9 cellular contexts compared by ENCODE assay signal in the genomic region with DNA sequence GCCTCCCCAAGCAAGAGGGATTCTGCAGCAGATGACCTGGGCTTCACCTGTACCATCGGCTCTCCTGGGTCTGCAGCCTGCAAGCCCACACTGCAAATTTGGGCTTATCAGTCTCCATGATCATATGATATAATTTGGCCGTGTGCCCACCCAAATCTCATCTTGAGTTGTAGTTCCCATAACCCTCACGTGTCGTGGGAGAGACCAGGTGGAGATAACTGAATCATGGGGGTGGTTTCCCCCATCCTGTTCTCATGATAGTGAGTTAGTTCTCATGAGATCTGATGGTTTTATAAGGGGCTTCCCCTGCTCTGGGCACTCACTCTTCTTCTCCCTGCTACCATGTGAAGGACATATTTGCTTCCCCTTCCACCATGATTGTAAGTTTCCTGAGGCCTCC. TPM values are rescaled to one million over a fixed set of nuclear protein-coding genes. Genes with fewer than 3 reads are reported as not detected.
A peak's percentile ranks its signal among the peaks of the same experiment; 100 is the strongest.
DNase-seq lines count a peak whose midpoint lies in the region; ATAC-seq, FAIRE-seq and TF ChIP-seq lines count a peak whose summit lies in the region.
"Not testable (repeated sequence)": the region's sequence is repeated elsewhere in the genome, so short reads cannot be mapped to it uniquely, and the experiment has no call there.
"Had no signal": no experiment of that assay in that cellular context is flagged by ENCODE, and none has a peak within 500 bp of the region (broad histone marks: within the 10 kb centered on the region; RNA-seq: fewer than 3 reads in every experiment).

No MANE protein-coding gene starts in this region.

- H3K27ac Mint-ChIP-seq in T-cell, result peak overlapping the region; percentile 68 to 83
- peak overlapping the region; percentile 44 for H3K27ac Mint-ChIP-seq in activated CD8-positive, alpha-beta memory T cell treated with anti-CD3 and anti-CD28 coated beads, Interleukin-2, amount 10 ng/mL, durations not matched to agents 7 days and 5 days
- H3K27ac Mint-ChIP-seq in activated T-helper 2 cell treated with anti-CD3 and anti-CD28 coated beads, Interferon-gamma antibody, Interleukin-2, Interleukin-4, amounts not matched to agents 10 μg/mL and 5 μg/mL and 100 μg/mL, durations not matched to agents 14 hours and 24 hours and 36 hours, result peak overlapping the region; percentile 46
- H3K27ac Mint-ChIP-seq in activated naive CD8-positive, alpha-beta T cell treated with anti-CD3 and anti-CD28 coated beads, Interleukin-2, amount 10 ng/mL, durations not matched to agents 7 days and 5 days, result peak overlapping the region; percentile 57
- not testable (repeated sequence) for H3K27ac Mint-ChIP-seq in natural killer cell treated with Interleukin-12 subunit alpha and Interleukin-12 subunit beta and Interleukin-15 and Interleukin-18, amount 100 ng/mL, for 72 hours
- peak overlapping the region; percentile 31 for H3K27ac Mint-ChIP-seq in stimulated activated naive B cell treated with anti-CD40 and anti-IgM and Interleukin-4, amounts not matched to agents 10 μg/mL and 1 μg/mL and 100 μg/mL, for 72 hours

- CTCF ChIA-PET in T-cell (lab: Charles Lee); activated CD8-positive, alpha-beta memory T cell treated with anti-CD3 and anti-CD28 coated beads, Interleukin-2, amount 10 ng/mL, durations not matched to agents 7 days and 5 days (lab: Charles Lee): not testable (repeated sequence)

- peak overlapping the region in 1 of 3 donors; percentile 30 for H3K4me3 Mint-ChIP-seq in T-cell
- H3K4me3 Mint-ChIP-seq in activated CD8-positive, alpha-beta memory T cell treated with anti-CD3 and anti-CD28 coated beads, Interleukin-2, amount 10 ng/mL, durations not matched to agents 7 days and 5 days; activated T-helper 2 cell treated with anti-CD3 and anti-CD28 coated beads, Interferon-gamma antibody, Interleukin-2, Interleukin-4, amounts not matched to agents 10 μg/mL and 5 μg/mL and 100 μg/mL, durations not matched to agents 14 hours and 24 hours and 36 hours (ENCODE audit: low read depth); activated naive CD8-positive, alpha-beta T cell treated with anti-CD3 and anti-CD28 coated beads, Interleukin-2, amount 10 ng/mL, durations not matched to agents 7 days and 5 days; stimulated activated naive B cell treated with anti-CD40 and anti-IgM and Interleukin-4, amounts not matched to agents 10 μg/mL and 1 μg/mL and 100 μg/mL, for 72 hours: not testable (repeated sequence)
- H3K4me3 Mint-ChIP-seq in natural killer cell treated with Interleukin-12 subunit alpha and Interleukin-12 subunit beta and Interleukin-15 and Interleukin-18, amount 100 ng/mL, for 72 hours, result peak overlapping the region; percentile 69

- FAIRE-seq in D721Med (lab: Jason Lieb, UNC), result peak; percentile 11

- not testable (repeated sequence) for H3K27me3 Mint-ChIP-seq in T-cell; activated CD8-positive, alpha-beta memory T cell treated with anti-CD3 and anti-CD28 coated beads, Interleukin-2, amount 10 ng/mL, durations not matched to agents 7 days and 5 days; activated T-helper 2 cell treated with anti-CD3 and anti-CD28 coated beads, Interferon-gamma antibody, Interleukin-2, Interleukin-4, amounts not matched to agents 10 μg/mL and 5 μg/mL and 100 μg/mL, durations not matched to agents 14 hours and 24 hours and 36 hours (ENCODE audit: low read depth); activated naive CD8-positive, alpha-beta T cell treated with anti-CD3 and anti-CD28 coated beads, Interleukin-2, amount 10 ng/mL, durations not matched to agents 7 days and 5 days; natural killer cell treated with Interleukin-12 subunit alpha and Interleukin-12 subunit beta and Interleukin-15 and Interleukin-18, amount 100 ng/mL, for 72 hours; stimulated activated naive B cell treated with anti-CD40 and anti-IgM and Interleukin-4, amounts not matched to agents 10 μg/mL and 1 μg/mL and 100 μg/mL, for 72 hours

- TF ChIP-seq CTCF in D721Med (IDR thresholded peaks at IDR 0.05; ENCODE audit: insufficient read depth, missing control alignments), result not testable (repeated sequence)

- intact Hi-C loops in activated T-helper 2 cell treated with anti-CD3 and anti-CD28 coated beads, Interferon-gamma antibody, Interleukin-2, Interleukin-4, amounts not matched to agents 10 μg/mL and 5 μg/mL and 100 μg/mL, durations not matched to agents 14 hours and 24 hours and 36 hours (cut with micrococcal nuclease), result not testable (repeated sequence)

- H3K9me3 Mint-ChIP-seq in T-cell, result peaks cover 2 to 16% (median 6%) of the 10 kb centered on the region in 3 donors
- peaks cover 17% of the 10 kb centered on the region for H3K9me3 Mint-ChIP-seq in activated CD8-positive, alpha-beta memory T cell treated with anti-CD3 and anti-CD28 coated beads, Interleukin-2, amount 10 ng/mL, durations not matched to agents 7 days and 5 days (ENCODE audit: low read depth)
- peaks cover 42% of the 10 kb centered on the region for H3K9me3 Mint-ChIP-seq in activated T-helper 2 cell treated with anti-CD3 and anti-CD28 coated beads, Interferon-gamma antibody, Interleukin-2, Interleukin-4, amounts not matched to agents 10 μg/mL and 5 μg/mL and 100 μg/mL, durations not matched to agents 14 hours and 24 hours and 36 hours
- peaks cover 20% of the 10 kb centered on the region for H3K9me3 Mint-ChIP-seq in activated naive CD8-positive, alpha-beta T cell treated with anti-CD3 and anti-CD28 coated beads, Interleukin-2, amount 10 ng/mL, durations not matched to agents 7 days and 5 days
- H3K9me3 Mint-ChIP-seq in natural killer cell treated with Interleukin-12 subunit alpha and Interleukin-12 subunit beta and Interleukin-15 and Interleukin-18, amount 100 ng/mL, for 72 hours, result peaks cover 21% of the 10 kb centered on the region
- peaks cover 18 to 25% of the 10 kb centered on the region in 2 donors for H3K9me3 Mint-ChIP-seq in stimulated activated naive B cell treated with anti-CD40 and anti-IgM and Interleukin-4, amounts not matched to agents 10 μg/mL and 1 μg/mL and 100 μg/mL, for 72 hours

- POLR2A ChIA-PET in T-cell (lab: Charles Lee); activated naive CD8-positive, alpha-beta T cell treated with anti-CD3 and anti-CD28 coated beads, Interleukin-2, amount 10 ng/mL, durations not matched to agents 7 days and 5 days (lab: Charles Lee): not testable (repeated sequence)

- peaks cover 19 to 43% (median 27%) of the 10 kb centered on the region in 3 donors for H3K4me1 Mint-ChIP-seq in T-cell
- H3K4me1 Mint-ChIP-seq in activated CD8-positive, alpha-beta memory T cell treated with anti-CD3 and anti-CD28 coated beads, Interleukin-2, amount 10 ng/mL, durations not matched to agents 7 days and 5 days, result peaks cover 79% of the 10 kb centered on the region
- peaks cover 50% of the 10 kb centered on the region for H3K4me1 Mint-ChIP-seq in activated T-helper 2 cell treated with anti-CD3 and anti-CD28 coated beads, Interferon-gamma antibody, Interleukin-2, Interleukin-4, amounts not matched to agents 10 μg/mL and 5 μg/mL and 100 μg/mL, durations not matched to agents 14 hours and 24 hours and 36 hours (ENCODE audit: low read depth)
- H3K4me1 Mint-ChIP-seq in activated naive CD8-positive, alpha-beta T cell treated with anti-CD3 and anti-CD28 coated beads, Interleukin-2, amount 10 ng/mL, durations not matched to agents 7 days and 5 days, result peaks cover 43% of the 10 kb centered on the region
- H3K4me1 Mint-ChIP-seq in natural killer cell treated with Interleukin-12 subunit alpha and Interleukin-12 subunit beta and Interleukin-15 and Interleukin-18, amount 100 ng/mL, for 72 hours (ENCODE audit: low read depth in 2 of 2), result peaks cover 64 to 67% of the 10 kb centered on the region in 2 donors
- peaks cover 9 to 10% of the 10 kb centered on the region in 2 donors for H3K4me1 Mint-ChIP-seq in stimulated activated naive B cell treated with anti-CD40 and anti-IgM and Interleukin-4, amounts not matched to agents 10 μg/mL and 1 μg/mL and 100 μg/mL, for 72 hours

- not testable (repeated sequence) for ATAC-seq in T-cell (replicated peaks in 1 of 4); activated CD8-positive, alpha-beta memory T cell treated with anti-CD3 and anti-CD28 coated beads, Interleukin-2, amount 10 ng/mL, durations not matched to agents 7 days and 5 days; activated naive CD8-positive, alpha-beta T cell treated with anti-CD3 and anti-CD28 coated beads, Interleukin-2, amount 10 ng/mL, durations not matched to agents 7 days and 5 days (ENCODE audit: low read depth); natural killer cell treated with Interleukin-12 subunit alpha and Interleukin-12 subunit beta and Interleukin-15 and Interleukin-18, amount 100 ng/mL, for 72 hours
- ATAC-seq in stimulated activated naive B cell treated with anti-CD40 and anti-IgM and Interleukin-4, amounts not matched to agents 10 μg/mL and 1 μg/mL and 100 μg/mL, for 72 hours (replicated peaks), result peak in 1 of 2 donors; percentile 14

- H3K36me3 Mint-ChIP-seq in T-cell, result peaks cover 60% of the 10 kb centered on the region
- H3K36me3 Mint-ChIP-seq in activated CD8-positive, alpha-beta memory T cell treated with anti-CD3 and anti-CD28 coated beads, Interleukin-2, amount 10 ng/mL, durations not matched to agents 7 days and 5 days, result peaks cover 84% of the 10 kb centered on the region
- peaks cover 84% of the 10 kb centered on the region for H3K36me3 Mint-ChIP-seq in activated T-helper 2 cell treated with anti-CD3 and anti-CD28 coated beads, Interferon-gamma antibody, Interleukin-2, Interleukin-4, amounts not matched to agents 10 μg/mL and 5 μg/mL and 100 μg/mL, durations not matched to agents 14 hours and 24 hours and 36 hours (ENCODE audit: low read depth)
- H3K36me3 Mint-ChIP-seq in activated naive CD8-positive, alpha-beta T cell treated with anti-CD3 and anti-CD28 coated beads, Interleukin-2, amount 10 ng/mL, durations not matched to agents 7 days and 5 days, result peaks cover 66% of the 10 kb centered on the region
- H3K36me3 Mint-ChIP-seq in natural killer cell treated with Interleukin-12 subunit alpha and Interleukin-12 subunit beta and Interleukin-15 and Interleukin-18, amount 100 ng/mL, for 72 hours, result peaks cover 64% of the 10 kb centered on the region
- peaks cover 18 to 36% of the 10 kb centered on the region in 2 donors for H3K36me3 Mint-ChIP-seq in stimulated activated naive B cell treated with anti-CD40 and anti-IgM and Interleukin-4, amounts not matched to agents 10 μg/mL and 1 μg/mL and 100 μg/mL, for 72 hours

- DNase-seq in D721Med (ENCODE audit: insufficient read length, low spot score); T-cell; activated CD8-positive, alpha-beta memory T cell treated with anti-CD3 and anti-CD28 coated beads, Interleukin-2, amount 10 ng/mL, durations not matched to agents 7 days and 5 days; activated T-helper 2 cell treated with anti-CD3 and anti-CD28 coated beads, Interferon-gamma antibody, Interleukin-2, Interleukin-4, amounts not matched to agents 10 μg/mL and 5 μg/mL and 100 μg/mL, durations not matched to agents 14 hours and 24 hours and 36 hours (ENCODE audit: low spot score); activated naive CD8-positive, alpha-beta T cell treated with anti-CD3 and anti-CD28 coated beads, Interleukin-2, amount 10 ng/mL, durations not matched to agents 7 days and 5 days; natural killer cell treated with Interleukin-12 subunit alpha and Interleukin-12 subunit beta and Interleukin-15 and Interleukin-18, amount 100 ng/mL, for 72 hours (ENCODE audit: low spot score); stimulated activated naive B cell treated with anti-CD40 and anti-IgM and Interleukin-4, amounts not matched to agents 10 μg/mL and 1 μg/mL and 100 μg/mL, for 72 hours: not testable (repeated sequence)

RNA-seq across cellular contexts. Expression of a gene that starts 7.9 kb away (rescaled TPM):
- 10 to 100 TPM; 32.2 to 87.1 (median 57.4) TPM for total RNA-seq in T-cell
- 10 to 100 TPM; 83.3 to 95.4 TPM for total RNA-seq in activated CD8-positive, alpha-beta memory T cell treated with anti-CD3 and anti-CD28 coated beads, Interleukin-2, amount 10 ng/mL, durations not matched to agents 7 days and 5 days
- 81.5 and 85.3 TPM in 2 replicates for total RNA-seq in activated T-helper 2 cell treated with anti-CD3 and anti-CD28 coated beads, Interferon-gamma antibody, Interleukin-2, Interleukin-4, amounts not matched to agents 10 μg/mL and 5 μg/mL and 100 μg/mL, durations not matched to agents 14 hours and 24 hours and 36 hours
- 10 to 100 TPM; 46.4 to 50.9 TPM for total RNA-seq in activated naive CD8-positive, alpha-beta T cell treated with anti-CD3 and anti-CD28 coated beads, Interleukin-2, amount 10 ng/mL, durations not matched to agents 7 days and 5 days
- total RNA-seq in natural killer cell treated with Interleukin-12 subunit alpha and Interleukin-12 subunit beta and Interleukin-15 and Interleukin-18, amount 100 ng/mL, for 72 hours, result 100 to 1,000 TPM; 153 to 181 TPM
- total RNA-seq: GM23338, HT-29 had no signal
